In genomic region chr19:29887498-29887897, GRCh38 we compare ENCODE assay signal across 12 cellular contexts. TPM values are rescaled to one million over a fixed set of nuclear protein-coding genes. Genes with fewer than 3 reads are reported as not detected.
DNase-seq lines count a peak whose midpoint lies in the region; ATAC-seq and TF ChIP-seq lines count a peak whose summit lies in the region.
"Had no signal": no experiment of that assay in that cellular context is flagged by ENCODE, and none has a peak within 500 bp of the region (broad histone marks: within the 10 kb centered on the region; RNA-seq: fewer than 3 reads in every experiment).

No MANE protein-coding gene starts in this region.

- H3K9me3 ChIP-seq in BE2C, result no peaks in the 10 kb centered on the region

- H3K36me3 Mint-ChIP-seq in activated CD8-positive, alpha-beta T cell treated with anti-CD3 and anti-CD28 coated beads, Interleukin-2, amount 10 ng/mL, durations not matched to agents 7 days and 5 days (ENCODE audit: low read depth), result no peaks in the 10 kb centered on the region
- no peaks in the 10 kb centered on the region for H3K36me3 Mint-ChIP-seq in memory B cell

- no peaks in the 10 kb centered on the region for H3K9me3 Mint-ChIP-seq in activated CD8-positive, alpha-beta T cell treated with anti-CD3 and anti-CD28 coated beads, Interleukin-2, amount 10 ng/mL, durations not matched to agents 7 days and 5 days (ENCODE audit: insufficient read depth)
- peaks cover 6% of the 10 kb centered on the region for H3K9me3 Mint-ChIP-seq in memory B cell
- H3K9me3 Mint-ChIP-seq: central memory CD8-positive, alpha-beta T cell had no signal

- H3K36me3 ChIP-seq in BE2C, result no peaks in the 10 kb centered on the region

- H3K27me3 Mint-ChIP-seq in activated CD8-positive, alpha-beta T cell treated with anti-CD3 and anti-CD28 coated beads, Interleukin-2, amount 10 ng/mL, durations not matched to agents 7 days and 5 days (ENCODE audit: low read depth), result no peaks in the 10 kb centered on the region
- H3K27me3 Mint-ChIP-seq in memory B cell, result peaks cover 4% of the 10 kb centered on the region

- H3K4me1 Mint-ChIP-seq in activated CD8-positive, alpha-beta T cell treated with anti-CD3 and anti-CD28 coated beads, Interleukin-2, amount 10 ng/mL, durations not matched to agents 7 days and 5 days (ENCODE audit: low read depth), result peaks cover 27% of the 10 kb centered on the region
- peaks cover 8% of the 10 kb centered on the region for H3K4me1 Mint-ChIP-seq in memory B cell
- H3K4me1 Mint-ChIP-seq: central memory CD8-positive, alpha-beta T cell had no signal

- H3K27ac Mint-ChIP-seq in activated CD8-positive, alpha-beta T cell treated with anti-CD3 and anti-CD28 coated beads, Interleukin-2, amount 10 ng/mL, durations not matched to agents 7 days and 5 days, result no peak overlapping the region
- no peak overlapping the region for H3K27ac Mint-ChIP-seq in memory B cell

- CTCF ChIA-PET in activated CD8-positive, alpha-beta T cell treated with anti-CD3 and anti-CD28 coated beads, Interleukin-2, amount 10 ng/mL, durations not matched to agents 7 days and 5 days (lab: Charles Lee), result interaction anchor here (1.1 kb wide), 1 partner anchor 33 kb away, joined by 3 read pairs; no protein-coding TSS in a partner anchor

- TF ChIP-seq CTCF in BE2C (IDR thresholded peaks at IDR 0.05; ENCODE audit: low read depth, low read length), result peak; percentile 19; the same call in 1 of the 2 replicates
- no peak for TF ChIP-seq CTCF in foreskin keratinocyte (conservative IDR thresholded peaks at IDR 0.05)
- no peak for TF ChIP-seq CTCF in omental fat pad (IDR thresholded peaks at IDR 0.05)

- POLR2A ChIA-PET in activated CD8-positive, alpha-beta T cell treated with anti-CD3 and anti-CD28 coated beads, Interleukin-2, amount 10 ng/mL, durations not matched to agents 7 days and 5 days (lab: Charles Lee), result no interaction called here

- H3K4me1 ChIP-seq in BE2C (no peaks in the 10 kb centered on the region), foreskin keratinocyte (no peaks in the 10 kb centered on the region)

- no peak overlapping the region for H3K4me3 Mint-ChIP-seq in activated CD8-positive, alpha-beta T cell treated with anti-CD3 and anti-CD28 coated beads, Interleukin-2, amount 10 ng/mL, durations not matched to agents 7 days and 5 days
- H3K4me3 Mint-ChIP-seq in memory B cell, result no peak overlapping the region
- H3K4me3 Mint-ChIP-seq: central memory CD8-positive, alpha-beta T cell had no signal

- H3K27me3 ChIP-seq in BE2C (no peaks in the 10 kb centered on the region), foreskin keratinocyte (no peaks in the 10 kb centered on the region)

- peak; percentile 62 for ATAC-seq in activated CD8-positive, alpha-beta T cell treated with anti-CD3 and anti-CD28 coated beads, Interleukin-2, amount 10 ng/mL, durations not matched to agents 7 days and 5 days
- ATAC-seq in memory B cell (ENCODE audit: low read depth) (peak; percentile 48), foreskin keratinocyte (no peak), omental fat pad (ENCODE audit: low FRiP score) (no peak)

- DNase-seq in BE2C (no peak), memory B cell (ENCODE audit: low spot score in 2 of 2) (no peak), NCI-H748 treated with DMSO at 0.1 percent for 48 hours (lab: John Stamatoyannopoulos, UW) (no peak), HUDEP-2 (lab: John Stamatoyannopoulos, UW; ENCODE audit: unreplicated experiment in 76 of 76) (no peak), foreskin keratinocyte (no peak), omental fat pad (ENCODE audit: low spot score) (no peak)
- peak; percentile 28 for DNase-seq in Jurkat, Clone E6-1 (ENCODE audit: low read depth, low spot score)
- no peak for DNase-seq in activated CD8-positive, alpha-beta T cell treated with anti-CD3 and anti-CD28 coated beads, Interleukin-2, amount 10 ng/mL, durations not matched to agents 7 days and 5 days
- DNase-seq: COR-L47; glutamatergic neuron; stimulated activated CD4-positive, alpha-beta T cell treated with anti-CD3 and anti-CD28 coated beads, Interleukin-12 subunit alpha, Interleukin-12 subunit beta, amount 100 ng/mL, for 4 hours had no signal

- no peak overlapping the region for H3K4me3 ChIP-seq in BE2C (ENCODE audit: low read depth, low read length)
- H3K4me3 ChIP-seq in Jurkat, Clone E6-1 (ENCODE audit: low read length), result no peak overlapping the region

- H3K27ac ChIP-seq in foreskin keratinocyte, result no peak overlapping the region

RNA-seq across cellular contexts. Expression of gene URI1, which starts 54.5 kb away (rescaled TPM):
- 78.3 TPM for polyA plus RNA-seq in BE2C (2012; ENCODE audit: insufficient read depth, insufficient read length, low read depth)
- polyA plus RNA-seq in Jurkat, Clone E6-1 (2012; ENCODE audit: insufficient read depth, insufficient read length), result 92.4 TPM
- total RNA-seq in activated CD8-positive, alpha-beta T cell treated with anti-CD3 and anti-CD28 coated beads, Interleukin-2, amount 10 ng/mL, durations not matched to agents 7 days and 5 days, result 10 to 100 TPM; 48.1 to 54.3 TPM
- total RNA-seq in foreskin keratinocyte (68.2 and 72.4 TPM in 2 replicates), omental fat pad (10 to 100 TPM; 52.2 to 63.2 (median 58.6) TPM)
- 34.8 and 39.2 TPM in 2 replicates for polyA plus RNA-seq in foreskin keratinocyte

Comparison
In these comparisons a context has a peak if more than half of its experiments do, and no peak if none do; other contexts are left out.
1. ATAC-seq: peak in activated CD8-positive, alpha-beta T cell treated with anti-CD3 and anti-CD28 coated beads, Interleukin-2, amount 10 ng/mL, durations not matched to agents 7 days and 5 days (single experiment) and memory B cell (single experiment); none in foreskin keratinocyte (single experiment) and omental fat pad (single experiment).